In the genomic region with DNA sequence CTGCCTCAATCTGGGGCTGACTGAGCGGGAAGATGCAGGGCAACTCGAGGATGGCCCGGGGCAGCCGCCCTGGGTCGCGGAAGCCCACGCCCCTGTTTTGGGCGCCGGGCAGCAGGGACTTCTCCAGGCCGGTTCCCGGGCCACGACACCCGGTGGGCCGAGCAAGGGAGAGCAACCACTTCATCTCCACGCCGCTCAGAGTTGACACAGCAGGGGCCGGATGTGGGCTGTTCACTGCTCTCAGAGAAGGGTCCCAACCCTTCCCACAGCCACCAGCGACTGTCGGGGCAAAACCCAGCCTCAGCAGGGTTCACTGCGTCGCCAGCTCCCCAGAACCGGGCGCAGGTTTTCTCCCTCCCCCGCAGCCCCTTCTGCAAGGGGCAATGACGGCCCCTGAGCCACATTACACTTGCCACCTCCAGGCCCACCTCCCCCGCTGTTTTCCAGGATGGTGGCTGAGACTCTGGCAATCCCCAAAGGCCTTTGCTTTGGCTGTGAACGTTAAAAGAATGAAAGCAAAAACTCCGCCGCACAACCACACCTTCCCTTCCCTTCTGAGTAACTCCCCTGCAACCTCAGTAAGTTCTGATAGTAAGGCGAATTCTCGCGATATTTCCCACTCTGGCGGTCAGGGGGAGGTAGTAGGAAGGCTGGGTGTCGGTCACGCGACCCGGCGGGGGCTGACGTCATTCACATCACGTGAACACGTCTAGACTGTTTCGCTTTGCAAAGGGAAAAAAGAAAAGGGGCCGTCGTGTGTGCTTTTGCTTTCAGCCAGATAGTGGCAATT, we compare ENCODE assay signal across 8 cellular contexts. TPM values are rescaled to one million over a fixed set of nuclear protein-coding genes. Genes with fewer than 3 reads are reported as not detected.
A peak's percentile ranks its signal among the peaks of the same experiment; 100 is the strongest.
DNase-seq lines count a peak whose midpoint lies in the region; ATAC-seq and TF ChIP-seq lines count a peak whose summit lies in the region.

No MANE protein-coding gene starts in this region.

- peak overlapping the region; percentile 94 for H3K27ac ChIP-seq in brain microvascular endothelial cell

- H3K36me3 ChIP-seq in brain microvascular endothelial cell (replicated peaks): no peaks in the 10 kb centered on the region

- ATAC-seq in GM18520 (IDR thresholded peaks at IDR 0.05; ENCODE audit: unreplicated experiment) (peak; percentile 53), HG03060 (IDR thresholded peaks at IDR 0.05; ENCODE audit: low read depth, unreplicated experiment) (peak; percentile 80), sciatic nerve (peak; percentile 95)

- no peak for TF ChIP-seq CTCF in brain microvascular endothelial cell (IDR thresholded peaks at IDR 0.05; ENCODE audit: low read depth, low read length, missing control alignments)

- no peaks in the 10 kb centered on the region for H3K27me3 ChIP-seq in brain microvascular endothelial cell (replicated peaks)

- peak overlapping the region; percentile 89 for H3K4me3 ChIP-seq in brain microvascular endothelial cell (ENCODE audit: low read depth, low read length)

- DNase-seq in A172 (ENCODE audit: low spot score): peak; percentile 99
- peak; percentile 87 for DNase-seq in NCI-H2107 treated with DMSO at 0.1 percent for 48 hours (lab: John Stamatoyannopoulos, UW; ENCODE audit: unreplicated experiment)
- peak; percentile 55 for DNase-seq in UCSD-AML1 (lab: John Stamatoyannopoulos, UW; ENCODE audit: unreplicated experiment)
- peak; percentile 100 for DNase-seq in brain microvascular endothelial cell
- peak; percentile 96 for DNase-seq in iPS DF 4.7 (ENCODE audit: extremely low read depth, low spot score)
- peak; percentile 100 for DNase-seq in sciatic nerve (ENCODE audit: low spot score)

- intact Hi-C loops in sciatic nerve (cut with DNase I): no loop called here

- in situ Hi-C loops in brain microvascular endothelial cell (cut with HindIII; ENCODE audit: low pct_ligation_motif_present, low sequenced_read_pairs): no loop called here

RNA-seq across cellular contexts. Expression of a gene that starts 0.7 kb away (rescaled TPM):
- total RNA-seq in A172 (2014; rRNA removed; shearing (Covaris generic)): 24.8 and 31.2 TPM in 2 replicates
- total RNA-seq in sciatic nerve: 41.3 TPM

Comparison
In these comparisons a context has a peak if more than half of its experiments do, and no peak if none do; other contexts are left out.
1. Peak in every context shown above with its lines: DNase-seq, ATAC-seq, H3K4me3 ChIP-seq and H3K27ac ChIP-seq.